In the genomic region with DNA sequence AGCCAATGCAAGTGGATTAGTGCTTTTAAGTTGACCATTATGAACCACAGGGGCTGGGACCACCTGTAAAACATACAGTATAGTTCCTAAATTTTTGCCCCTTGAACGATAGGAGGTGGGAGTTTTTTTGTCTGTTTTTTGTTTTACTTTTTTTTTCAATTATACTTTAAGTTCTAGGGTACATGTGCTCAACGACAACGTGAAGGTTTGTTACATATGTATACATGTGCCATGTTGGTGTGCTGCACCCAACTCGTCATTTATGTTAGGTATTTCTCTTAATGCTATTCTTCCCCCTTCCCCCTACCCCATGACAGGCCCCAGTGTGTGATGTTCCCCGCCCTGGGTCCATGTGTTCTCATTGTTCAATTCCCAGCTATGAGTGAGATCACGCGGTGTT, we compare ENCODE assay signal across 27 cellular contexts.
"Had no signal": no experiment of that assay in that cellular context is flagged by ENCODE, and none has a peak within 500 bp of the region (broad histone marks: within the 10 kb centered on the region; RNA-seq: fewer than 3 reads in every experiment).

No MANE protein-coding gene starts in this region.

- H3K27me3 ChIP-seq: colonic mucosa, dorsolateral prefrontal cortex, esophagus muscularis mucosa, esophagus squamous epithelium, foreskin keratinocyte, gastrocnemius medialis, gastroesophageal sphincter, heart left ventricle, heart right ventricle had no signal

- H3K4me3 ChIP-seq: colonic mucosa, coronary artery, dorsolateral prefrontal cortex, esophagus muscularis mucosa, esophagus squamous epithelium, gastrocnemius medialis, gastroesophageal sphincter, heart left ventricle, heart right ventricle had no signal

- H3K9me3 ChIP-seq: colonic mucosa, esophagus muscularis mucosa, esophagus squamous epithelium, gastrocnemius medialis, gastroesophageal sphincter, heart left ventricle, heart right ventricle had no signal

- H3K4me1 ChIP-seq: colonic mucosa, esophagus squamous epithelium, gastrocnemius medialis, gastroesophageal sphincter, heart left ventricle, heart right ventricle had no signal

- H3K36me3 ChIP-seq: colonic mucosa, esophagus muscularis mucosa, esophagus squamous epithelium, gastrocnemius medialis, gastroesophageal sphincter, heart left ventricle, heart right ventricle had no signal

- ATAC-seq: effector memory CD8-positive, alpha-beta T cell; esophagus mucosa; foreskin keratinocyte; gastrocnemius medialis; gastroesophageal sphincter; heart left ventricle; heart right ventricle had no signal

- FAIRE-seq: colon, endometrium, endothelial cell of umbilical vein had no signal

- H3K27ac ChIP-seq: colonic mucosa, coronary artery, dorsolateral prefrontal cortex, epithelial cell of prostate, esophagus muscularis mucosa, esophagus squamous epithelium, foreskin keratinocyte, gastrocnemius medialis, gastroesophageal sphincter, heart left ventricle, heart right ventricle had no signal

- DNase-seq: colonic mucosa; cortex of kidney; dermis blood vessel endothelial cell; dorsolateral prefrontal cortex; effector CD4-positive, alpha-beta T cell; effector CD8-positive, alpha-beta T cell; effector memory CD4-positive, alpha-beta T cell; effector memory CD8-positive, alpha-beta T cell; endodermal cell; erythroblast; esophagus squamous epithelium; foreskin fibroblast; foreskin keratinocyte; foreskin melanocyte; gastrocnemius medialis; glutamatergic neuron; head of caudate nucleus; heart left ventricle; heart right ventricle had no signal
